In genomic region chr5:115936031-115936430, GRCh38 we compare ENCODE assay signal across 34 cellular contexts.
"Had no signal": no experiment of that assay in that cellular context is flagged by ENCODE, and none has a peak within 500 bp of the region (broad histone marks: within the 10 kb centered on the region; RNA-seq: fewer than 3 reads in every experiment).

No MANE protein-coding gene starts in this region.

- H3K36me3 ChIP-seq: MG63 had no signal

- H3K4me3 ChIP-seq: MG63 had no signal

- DNase-seq: Karpas-422, Kasumi-1, MG63, MM.1S, MV-4-11, NCI-H1048, NCI-H1092, NCI-H1092 treated with DMSO at 0.1 percent for 48 hours, NCI-H1105, NCI-H1105 treated with DMSO at 0.1 percent for 48 hours, NCI-H1417, NCI-H1417 treated with DMSO at 0.1 percent for 48 hours, NCI-H1436, NCI-H1436 treated with DMSO at 0.1 percent for 48 hours, NCI-H146, NCI-H1694, NCI-H1694 treated with DMSO at 0.1 percent for 48 hours, NCI-H187, NCI-H187 treated with DMSO at 0.1 percent for 48 hours, NCI-H1930, NCI-H2029, NCI-H2029 treated with DMSO at 0.1 percent for 48 hours, NCI-H2081, NCI-H2081 treated with DMSO at 0.1 percent for 48 hours, NCI-H2171, NCI-H2171 treated with DMSO at 0.1 percent for 48 hours, NCI-H2227 treated with DMSO at 0.1 percent for 48 hours, NCI-H226, NCI-H345, NCI-H446, NCI-H446 treated with DMSO at 0.1 percent for 48 hours, NCI-H510A, NCI-H510A treated with DMSO at 0.1 percent for 48 hours had no signal

- H3K9ac ChIP-seq: KMS-11 had no signal

- H3K9me3 ChIP-seq: MG63 had no signal

- H3K27me3 ChIP-seq: MG63 had no signal

- H3K27ac ChIP-seq: KMS-11 had no signal

- H3K4me2 ChIP-seq: KMS-11 had no signal
